Comparison of ENCODE assay signal across 20 cellular contexts in the genomic region with DNA sequence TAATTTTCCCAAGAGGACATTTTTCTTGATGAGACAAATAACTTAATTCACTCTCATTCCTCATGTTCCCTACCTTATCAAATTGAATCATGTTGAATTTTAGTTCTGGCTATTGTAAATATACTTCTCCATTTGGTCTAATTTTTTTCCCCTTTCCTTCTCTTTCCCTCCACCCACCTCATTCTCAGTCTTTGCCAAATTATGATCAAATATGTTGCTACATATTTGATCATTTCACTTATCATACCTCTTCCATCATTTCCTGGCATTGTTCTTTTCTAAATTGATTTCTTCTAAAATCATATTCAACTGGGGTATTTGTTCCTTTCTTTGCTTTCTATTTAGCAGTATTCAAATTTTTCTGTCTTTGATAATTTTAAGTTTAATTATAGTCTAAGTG. TPM values are rescaled to one million over a fixed set of nuclear protein-coding genes. Genes with fewer than 3 reads are reported as not detected.
DNase-seq lines count a peak whose midpoint lies in the region; ATAC-seq, FAIRE-seq and TF ChIP-seq lines count a peak whose summit lies in the region.
"Had no signal": no experiment of that assay in that cellular context is flagged by ENCODE, and none has a peak within 500 bp of the region (broad histone marks: within the 10 kb centered on the region; RNA-seq: fewer than 3 reads in every experiment).

No MANE protein-coding gene starts in this region.

- H3K9me3 ChIP-seq in astrocyte (ENCODE audit: insufficient read depth, low read depth, low read length) = no peaks in the 10 kb centered on the region
- H3K9me3 ChIP-seq: HAP-1 had no signal

- H3K4me1 ChIP-seq in astrocyte (ENCODE audit: insufficient read depth, low read length) = no peaks in the 10 kb centered on the region
- H3K4me1 ChIP-seq: BLaER1 treated with 17β-estradiol and CSF1 and Interleukin-3, amounts not matched to agents 10 nM and 100 nM had no signal

- DNase-seq in astrocyte (ENCODE audit: low read depth) (no peak), dermis blood vessel endothelial cell (peak; percentile 24), lung microvascular endothelial cell (ENCODE audit: low read depth in 2 of 2) (peak; percentile 36 to 70), pulmonary artery endothelial cell (ENCODE audit: low read depth, low spot score) (peak; percentile 5), GM13976 (ENCODE audit: low spot score) (no peak)
- no peak for DNase-seq in activated effector memory CD4-positive, alpha-beta T cell treated with Interleukin-2 at 50 U/mL for 16 hours
- DNase-seq: Calu3; CD8-positive, alpha-beta T cell; DND-41; GM23248 had no signal

- no peaks in the 10 kb centered on the region for H3K36me3 ChIP-seq in astrocyte (ENCODE audit: insufficient read depth, low read length)
- H3K36me3 ChIP-seq: BLaER1 treated with 17β-estradiol and CSF1 and Interleukin-3, amounts not matched to agents 10 nM and 100 nM had no signal

- H3K9ac ChIP-seq in astrocyte (ENCODE audit: low read length) = no peak overlapping the region
- H3K9ac ChIP-seq: BLaER1 treated with 17β-estradiol and CSF1 and Interleukin-3, amounts not matched to agents 10 nM and 100 nM; GM23248 had no signal

- in situ Hi-C loops in GM13976 (cut with MboI; ENCODE audit: low sequenced_read_pairs, unreplicated experiment) = no loop called here

- no peak overlapping the region for H3K4me3 Mint-ChIP-seq in astrocyte (ENCODE audit: unreplicated experiment)
- H3K4me3 Mint-ChIP-seq: B cell; CD8-positive, alpha-beta T cell had no signal

- H3K36me3 Mint-ChIP-seq in astrocyte (ENCODE audit: low read depth, unreplicated experiment) = no peaks in the 10 kb centered on the region
- H3K36me3 Mint-ChIP-seq: CD8-positive, alpha-beta T cell had no signal

- H3K4me3 ChIP-seq in astrocyte (ENCODE audit: insufficient read depth, low read depth, low read length) = no peak overlapping the region
- H3K4me3 ChIP-seq: BLaER1 treated with 17β-estradiol and CSF1 and Interleukin-3, amounts not matched to agents 10 nM and 100 nM; GM12878; GM23248; HAP-1 had no signal

- H3K4me1 Mint-ChIP-seq in astrocyte (ENCODE audit: low read depth, unreplicated experiment) = peaks cover 8% of the 10 kb centered on the region
- H3K4me1 Mint-ChIP-seq: B cell had no signal

- H2AFZ ChIP-seq in astrocyte (ENCODE audit: low read depth, low read length) = no peak overlapping the region
- H2AFZ ChIP-seq: GM23248 had no signal

- no peak for TF ChIP-seq CTCF in astrocyte (IDR thresholded peaks at IDR 0.05; ENCODE audit: insufficient read depth, low read depth, low read length)
- no peak for TF ChIP-seq CTCF in GM13976 (IDR thresholded peaks at IDR 0.05; ENCODE audit: borderline replicate concordance, control extremely low read depth, extremely low read depth, insufficient read depth, missing control alignments)

- no peak for ATAC-seq in HG03280 (IDR thresholded peaks at IDR 0.05; ENCODE audit: unreplicated experiment)
- ATAC-seq: CD8-positive, alpha-beta T cell; GM12878 had no signal

- peak overlapping the region; percentile 20 for H3K27ac Mint-ChIP-seq in astrocyte (ENCODE audit: unreplicated experiment)
- H3K27ac Mint-ChIP-seq: B cell; CD8-positive, alpha-beta T cell had no signal

- FAIRE-seq in astrocyte (lab: Jason Lieb, UNC) = no peak
- FAIRE-seq: GM12878, GM19239 had no signal

- no peaks in the 10 kb centered on the region for H3K27me3 Mint-ChIP-seq in astrocyte (ENCODE audit: low read depth, unreplicated experiment)
- H3K27me3 Mint-ChIP-seq: B cell had no signal

- no peak overlapping the region for H3K4me2 ChIP-seq in astrocyte (ENCODE audit: low read length)
- H3K4me2 ChIP-seq: BLaER1 treated with 17β-estradiol and CSF1 and Interleukin-3, amounts not matched to agents 10 nM and 100 nM had no signal

- H3K27ac ChIP-seq in astrocyte (ENCODE audit: low read depth, low read length) = no peak overlapping the region
- H3K27ac ChIP-seq: BLaER1 treated with 17β-estradiol and CSF1 and Interleukin-3, amounts not matched to agents 10 nM and 100 nM; GM23248 had no signal

- no peaks in the 10 kb centered on the region for H3K79me2 ChIP-seq in astrocyte (ENCODE audit: insufficient read depth, low read length)

- H4K20me1 ChIP-seq in astrocyte (ENCODE audit: insufficient read depth, low read length) = no peaks in the 10 kb centered on the region
- H4K20me1 ChIP-seq: BLaER1 treated with 17β-estradiol and CSF1 and Interleukin-3, amounts not matched to agents 10 nM and 100 nM had no signal

- H3K27me3 ChIP-seq in astrocyte (ENCODE audit: insufficient read depth, low read length) = no peaks in the 10 kb centered on the region
- H3K27me3 ChIP-seq: BLaER1 treated with 17β-estradiol and CSF1 and Interleukin-3, amounts not matched to agents 10 nM and 100 nM had no signal

- H3K9me3 Mint-ChIP-seq in astrocyte (ENCODE audit: unreplicated experiment) = no peaks in the 10 kb centered on the region

RNA-seq across cellular contexts. Expression of gene HDGFL1, which starts 52.3 kb away (rescaled TPM):
- total RNA-seq in astrocyte (not detected in 2 replicates), dermis blood vessel endothelial cell (not detected in 2 replicates), lung microvascular endothelial cell (not detected in 2 replicates), pulmonary artery endothelial cell (not detected in 2 replicates)
- total RNA-seq: A172; B cell; Calu3; CD8-positive, alpha-beta T cell; G401; GM23248; H4; HT-29 had no signal

Comparison
In these comparisons a context has a peak if more than half of its experiments do, and no peak if none do; other contexts are left out.
1. DNase-seq: peak in dermis blood vessel endothelial cell (single experiment), lung microvascular endothelial cell (2 of 2) and pulmonary artery endothelial cell (single experiment); none in astrocyte (single experiment), GM13976 (single experiment) and activated effector memory CD4-positive, alpha-beta T cell treated with Interleukin-2 at 50 U/mL for 16 hours (single experiment).